ENCODE assay signal across 21 cellular contexts in the genomic region with DNA sequence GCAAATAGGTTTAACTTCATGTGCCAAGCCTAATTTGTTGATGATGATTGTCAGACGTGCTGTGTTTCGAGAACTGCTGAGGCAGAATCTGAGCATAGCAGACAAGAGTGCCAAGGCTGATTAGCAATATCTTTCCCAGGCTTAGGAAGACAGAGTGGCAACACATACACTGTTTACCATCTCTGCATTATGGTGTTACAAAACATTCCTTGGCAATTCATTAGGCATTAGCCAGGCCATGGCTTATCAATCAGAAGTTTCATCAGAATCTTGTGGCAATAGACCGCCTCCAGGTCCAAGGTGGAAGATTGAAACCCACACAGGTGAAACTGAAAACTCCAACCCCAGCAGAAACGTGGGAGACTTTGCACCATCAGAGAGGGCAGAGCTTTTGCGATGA.
A peak's percentile ranks its signal among the peaks of the same experiment; 100 is the strongest.
DNase-seq lines count a peak whose midpoint lies in the region; ATAC-seq, FAIRE-seq and TF ChIP-seq lines count a peak whose summit lies in the region.
"Had no signal": no experiment of that assay in that cellular context is flagged by ENCODE, and none has a peak within 500 bp of the region (broad histone marks: within the 10 kb centered on the region; RNA-seq: fewer than 3 reads in every experiment).

No MANE protein-coding gene starts in this region.

- POLR2A ChIA-PET in H1 (lab: Charles Lee; ENCODE audit: partially characterized antibody), result no interaction called here

- H3K27ac ChIP-seq in H1 (ENCODE audit: low read depth, low read length) (no peak overlapping the region), neutrophil (peak overlapping the region; percentile 3)
- H3K27ac ChIP-seq: GM23248 had no signal

- H3K27ac Mint-ChIP-seq in natural killer cell (peak overlapping the region; percentile 50 to 62), Calu3 (ENCODE audit: unreplicated experiment) (no peak overlapping the region)
- peak overlapping the region in 1 of 2 donors; percentile 23 for H3K27ac Mint-ChIP-seq in natural killer cell treated with Interleukin-12 subunit alpha and Interleukin-12 subunit beta and Interleukin-15 and Interleukin-18, amount 100 ng/mL, for 72 hours
- no peak overlapping the region for H3K27ac Mint-ChIP-seq in T-helper 2 cell treated with Interferon-gamma antibody and Interleukin-4, amounts not matched to agents 5 μg/mL and 100 μg/mL, for 36 hours
- H3K27ac Mint-ChIP-seq: CD4-positive, CD25-positive, alpha-beta regulatory T cell had no signal

- no peak for ATAC-seq in natural killer cell
- ATAC-seq in natural killer cell treated with Interleukin-12 subunit alpha and Interleukin-12 subunit beta and Interleukin-15 and Interleukin-18, amount 100 ng/mL, for 72 hours, result no peak

- in situ Hi-C loops in KBM-7 (cut with MboI; ENCODE audit: low pct_unique_long_range_greater_than_20kb, low sequenced_read_pairs), result no loop called here

- no peak for TF ChIP-seq POLR2A in H1 (IDR thresholded peaks at IDR 0.05; ENCODE audit: control extremely low read depth in 1 of 2, low read depth in 2 of 2, low read length in 2 of 2)

- H2BK120ac ChIP-seq in H1 (replicated peaks; ENCODE audit: low read depth, low read length), result no peak overlapping the region

- H4K91ac ChIP-seq in H1 (replicated peaks; ENCODE audit: insufficient read length, low read length), result peak overlapping the region; percentile 47

- DNase-seq in natural killer cell (no peak), H1 (ENCODE audit: low read depth in 1 of 2, low spot score in 2 of 2) (no peak), KBM-7 (no peak), Calu3 (no peak)
- DNase-seq in natural killer cell treated with Interleukin-12 subunit alpha and Interleukin-12 subunit beta and Interleukin-15 and Interleukin-18, amount 100 ng/mL, for 72 hours (ENCODE audit: low spot score), result no peak
- no peak for DNase-seq in T-helper 2 cell treated with Interferon-gamma antibody and Interleukin-4, amounts not matched to agents 5 μg/mL and 100 μg/mL, for 36 hours (ENCODE audit: low spot score)
- DNase-seq: ACHN; BE2C; C1 segment of cervical spinal cord; CD4-positive, CD25-positive, alpha-beta regulatory T cell; CD8-positive, alpha-beta memory T cell; COR-L47; GM23248; HCEC 1CT had no signal

- no peak overlapping the region for H3K56ac ChIP-seq in H1 (replicated peaks; ENCODE audit: insufficient read length, low read depth, low read length)

- no peak for FAIRE-seq in H1 (lab: Jason Lieb, UNC)
- FAIRE-seq: A204.1, D721Med, G401.6, GM12891, GM19239, H54 had no signal

- H3K9me3 Mint-ChIP-seq in natural killer cell (no peaks in the 10 kb centered on the region), Calu3 (ENCODE audit: low read depth, unreplicated experiment) (no peaks in the 10 kb centered on the region)
- H3K9me3 Mint-ChIP-seq in natural killer cell treated with Interleukin-12 subunit alpha and Interleukin-12 subunit beta and Interleukin-15 and Interleukin-18, amount 100 ng/mL, for 72 hours, result no peaks in the 10 kb centered on the region
- H3K9me3 Mint-ChIP-seq in T-helper 2 cell treated with Interferon-gamma antibody and Interleukin-4, amounts not matched to agents 5 μg/mL and 100 μg/mL, for 36 hours, result peaks cover 28% of the 10 kb centered on the region

- no peaks in the 10 kb centered on the region for H3K79me2 ChIP-seq in H1 (ENCODE audit: control insufficient read depth in 1 of 2, insufficient read depth in 2 of 2, low read length in 2 of 2)

- H3K14ac ChIP-seq in H1 (ENCODE audit: insufficient read length), result no peak overlapping the region

- H2BK15ac ChIP-seq in H1 (ENCODE audit: low read length), result no peak overlapping the region

- TF ChIP-seq RAD21 in H1 (IDR thresholded peaks at IDR 0.05 in 1 of 2, conservative IDR thresholded peaks at IDR 0.05 in 1 of 2; ENCODE audit: low read depth in 2 of 2, low read length in 2 of 2), result no peak

- H3K4me2 ChIP-seq in H1 (ENCODE audit: insufficient read depth in 1 of 2, low read depth in 2 of 2, low read length in 2 of 2), result no peak overlapping the region

- H3K9me3 ChIP-seq in H1 (ENCODE audit: insufficient read depth in 2 of 2, low read depth in 1 of 2, low read length in 1 of 2), result peaks cover 7 to 8% of the 10 kb centered on the region in 2 experiments; a peak in 3 of 4 replicates
- H3K9me3 ChIP-seq in neutrophil, result no peaks in the 10 kb centered on the region
- H3K9me3 ChIP-seq: BE2C had no signal

- H3K4me1 ChIP-seq in H1 (replicated peaks in 1 of 4; ENCODE audit: control insufficient read depth in 3 of 4, insufficient read depth in 4 of 4, low read length in 3 of 4) (no peaks in the 10 kb centered on the region), neutrophil (ENCODE audit: control insufficient read depth in 1 of 2, insufficient read depth in 1 of 2, low read depth in 1 of 2, low read length in 1 of 2) (peaks cover 8 to 11% of the 10 kb centered on the region in 2 experiments)
- H3K4me1 ChIP-seq: BE2C had no signal

- H3K9ac ChIP-seq in H1 (replicated peaks in 1 of 4; ENCODE audit: extremely low read depth in 1 of 4, low read depth in 3 of 4, low read length in 3 of 4), result no peak overlapping the region
- H3K9ac ChIP-seq: GM23248 had no signal

- H3K4me3 ChIP-seq in H1 (ENCODE audit: extremely low read depth in 1 of 4, insufficient read depth in 2 of 4, low read depth in 3 of 4, low read length in 4 of 4) (no peak overlapping the region), neutrophil (ENCODE audit: low read depth in 1 of 2, low read length in 1 of 2) (no peak overlapping the region)
- H3K4me3 ChIP-seq: GM23248 had no signal

- H2AFZ ChIP-seq in H1 (ENCODE audit: low read length), result no peak overlapping the region
- H2AFZ ChIP-seq: GM23248 had no signal

- WGBS in H1 (ENCODE audit: extremely low coverage in 1 of 2, insufficient coverage in 1 of 2, insufficient read length in 1 of 2, insufficient replicate concordance in 2 of 2, low coverage in 1 of 2, low lambda C conversion rate in 2 of 2, missing lambda C conversion rate in 1 of 2), 2 experiments, result 92% methylated on average over 5 of the region's 5 CpGs; no CpG with 5 or more reads in 1 of the 2 experiments

- TF ChIP-seq CTCF in natural killer cell (IDR thresholded peaks at IDR 0.05), result no peak
- TF ChIP-seq CTCF in H1 (IDR thresholded peaks at IDR 0.05; ENCODE audit: control extremely low read depth in 1 of 3, insufficient read depth in 1 of 3, low read depth in 1 of 3, low read length in 3 of 3), result no peak
- TF ChIP-seq CTCF in neutrophil (IDR thresholded peaks at IDR 0.05), result no peak
- no peak for TF ChIP-seq CTCF in Calu3 (IDR thresholded peaks at IDR 0.05; ENCODE audit: unreplicated experiment)

- no peaks in the 10 kb centered on the region for H3K27me3 ChIP-seq in H1 (replicated peaks in 1 of 4; ENCODE audit: control insufficient read depth in 3 of 4, extremely low read depth in 1 of 4, insufficient read depth in 3 of 4, low read length in 3 of 4)
- H3K27me3 ChIP-seq in neutrophil, result no peaks in the 10 kb centered on the region
- H3K27me3 ChIP-seq: BE2C had no signal

- H4K20me1 ChIP-seq in H1 (replicated peaks in 1 of 2; ENCODE audit: control insufficient read depth in 1 of 2, insufficient read depth in 2 of 2, low read length in 2 of 2), result no peaks in the 10 kb centered on the region

- H3K27me3 Mint-ChIP-seq in natural killer cell (ENCODE audit: low read depth in 2 of 2) (no peaks in the 10 kb centered on the region), Calu3 (ENCODE audit: unreplicated experiment) (peaks cover 12% of the 10 kb centered on the region)
- no peaks in the 10 kb centered on the region for H3K27me3 Mint-ChIP-seq in natural killer cell treated with Interleukin-12 subunit alpha and Interleukin-12 subunit beta and Interleukin-15 and Interleukin-18, amount 100 ng/mL, for 72 hours
- H3K27me3 Mint-ChIP-seq in T-helper 2 cell treated with Interferon-gamma antibody and Interleukin-4, amounts not matched to agents 5 μg/mL and 100 μg/mL, for 36 hours (ENCODE audit: low read depth), result no peaks in the 10 kb centered on the region
- H3K27me3 Mint-ChIP-seq: CD8-positive, alpha-beta memory T cell had no signal

- no peak overlapping the region for H4K5ac ChIP-seq in H1 (ENCODE audit: insufficient read length, low read depth, low read length)

- no peak overlapping the region for H2BK20ac ChIP-seq in H1 (ENCODE audit: low read length)

- H3K23ac ChIP-seq in H1 (ENCODE audit: insufficient read length), result no peak overlapping the region

- BruUV-seq in Calu3 (replicated peaks; lab: Mats Ljungman, UMichigan), result no TSS peak

- H3K36me3 Mint-ChIP-seq in natural killer cell (peaks cover 53% of the 10 kb centered on the region), Calu3 (ENCODE audit: insufficient read depth, unreplicated experiment) (no peaks in the 10 kb centered on the region)
- peaks cover 36% of the 10 kb centered on the region for H3K36me3 Mint-ChIP-seq in natural killer cell treated with Interleukin-12 subunit alpha and Interleukin-12 subunit beta and Interleukin-15 and Interleukin-18, amount 100 ng/mL, for 72 hours
- peaks cover 81% of the 10 kb centered on the region for H3K36me3 Mint-ChIP-seq in T-helper 2 cell treated with Interferon-gamma antibody and Interleukin-4, amounts not matched to agents 5 μg/mL and 100 μg/mL, for 36 hours (ENCODE audit: low read depth)
- H3K36me3 Mint-ChIP-seq: CD4-positive, CD25-positive, alpha-beta regulatory T cell had no signal

- CTCF ChIA-PET in H1 (lab: Charles Lee; ENCODE audit: partially characterized antibody), result interaction anchor here (0.6 to 1.5 kb wide), 4 partner anchors 15 to 95 kb away, joined by 3 to 7 read pairs (median 4); no protein-coding TSS in a partner anchor
- CTCF ChIA-PET in Calu3 (lab: Charles Lee), result interaction anchor here (0.6 kb wide), 1 partner anchor 89 kb away, joined by 3 read pairs; no protein-coding TSS in a partner anchor

- H3K23me2 ChIP-seq in H1 (ENCODE audit: low read depth, low read length), result no peaks in the 10 kb centered on the region

- H4K8ac ChIP-seq in H1 (ENCODE audit: extremely low read depth, insufficient read depth, low read length), result no peak overlapping the region

- no peak overlapping the region for H3K4ac ChIP-seq in H1 (replicated peaks; ENCODE audit: insufficient read length, low read depth, low read length)

- H3K36me3 ChIP-seq in H1 (ENCODE audit: control insufficient read depth in 2 of 4, insufficient read depth in 4 of 4, low read length in 3 of 4), result no peaks in the 10 kb centered on the region
- H3K36me3 ChIP-seq in neutrophil, result peaks cover 62% of the 10 kb centered on the region
- H3K36me3 ChIP-seq: BE2C had no signal

- no peak overlapping the region for H2AK5ac ChIP-seq in H1 (ENCODE audit: low read depth, low read length)

- H3K4me3 Mint-ChIP-seq in natural killer cell (no peak overlapping the region), Calu3 (ENCODE audit: low read depth, unreplicated experiment) (no peak overlapping the region)
- H3K4me3 Mint-ChIP-seq in natural killer cell treated with Interleukin-12 subunit alpha and Interleukin-12 subunit beta and Interleukin-15 and Interleukin-18, amount 100 ng/mL, for 72 hours, result no peak overlapping the region
- H3K4me3 Mint-ChIP-seq in T-helper 2 cell treated with Interferon-gamma antibody and Interleukin-4, amounts not matched to agents 5 μg/mL and 100 μg/mL, for 36 hours, result no peak overlapping the region
- H3K4me3 Mint-ChIP-seq: CD4-positive, CD25-positive, alpha-beta regulatory T cell; CD8-positive, alpha-beta memory T cell had no signal

- no peak overlapping the region for H2BK5ac ChIP-seq in H1 (ENCODE audit: low read depth, low read length)

- TF ChIP-seq EP300 in H1 (IDR thresholded peaks at IDR 0.05; ENCODE audit: borderline replicate concordance in 1 of 2, low read depth in 2 of 2, low read length in 2 of 2), result no peak

- no peaks in the 10 kb centered on the region for H3K79me1 ChIP-seq in H1 (ENCODE audit: low read depth, low read length)

- no peak overlapping the region for H3K18ac ChIP-seq in H1 (ENCODE audit: extremely low read depth, low read length)

- H3K4me1 Mint-ChIP-seq in natural killer cell (peaks cover 59% of the 10 kb centered on the region in 2 donors), Calu3 (ENCODE audit: low read depth, unreplicated experiment) (no peaks in the 10 kb centered on the region)
- peaks cover 42 to 51% of the 10 kb centered on the region in 2 donors for H3K4me1 Mint-ChIP-seq in natural killer cell treated with Interleukin-12 subunit alpha and Interleukin-12 subunit beta and Interleukin-15 and Interleukin-18, amount 100 ng/mL, for 72 hours (ENCODE audit: low read depth in 2 of 2)
- peaks cover 6% of the 10 kb centered on the region for H3K4me1 Mint-ChIP-seq in T-helper 2 cell treated with Interferon-gamma antibody and Interleukin-4, amounts not matched to agents 5 μg/mL and 100 μg/mL, for 36 hours (ENCODE audit: low read depth)
- H3K4me1 Mint-ChIP-seq: CD4-positive, CD25-positive, alpha-beta regulatory T cell had no signal

- intact Hi-C loops in natural killer cell (cut with micrococcal nuclease) (no loop called here), Calu3 (cut with micrococcal nuclease; ENCODE audit: unreplicated experiment) (no loop called here)

- no peak overlapping the region for H2BK12ac ChIP-seq in H1 (ENCODE audit: low read depth, low read length)

Comparison
In these comparisons a context has a peak if more than half of its experiments do, and no peak if none do; other contexts are left out.
1. H3K27ac Mint-ChIP-seq: peak in natural killer cell (2 of 2); none in T-helper 2 cell treated with Interferon-gamma antibody and Interleukin-4, amounts not matched to agents 5 μg/mL and 100 μg/mL, for 36 hours (single experiment) and Calu3 (single experiment).